Comparison of ENCODE assay signal across 17 cellular contexts in the genomic region with DNA sequence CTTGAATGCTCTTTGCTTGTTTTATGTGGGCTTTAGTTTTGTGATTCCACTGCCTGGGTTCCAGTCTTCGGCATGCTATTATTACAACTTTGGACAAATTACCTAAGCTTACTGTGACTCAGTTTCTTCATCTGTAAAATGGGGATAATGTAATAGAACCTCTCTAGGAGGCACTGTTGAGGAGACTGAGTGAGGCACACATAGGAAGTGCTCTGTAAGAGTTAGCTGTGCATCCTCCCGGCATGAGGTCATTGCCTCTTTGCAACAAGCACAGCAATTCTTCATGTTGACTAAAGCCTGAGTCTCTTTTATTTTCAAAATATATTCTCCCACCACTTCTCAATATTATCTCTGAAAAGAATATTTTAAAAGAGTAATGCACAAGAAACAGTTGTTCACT.
DNase-seq lines count a peak whose midpoint lies in the region; ATAC-seq and TF ChIP-seq lines count a peak whose summit lies in the region.
"Had no signal": no experiment of that assay in that cellular context is flagged by ENCODE, and none has a peak within 500 bp of the region (broad histone marks: within the 10 kb centered on the region; RNA-seq: fewer than 3 reads in every experiment).

No MANE protein-coding gene starts in this region.

- no peaks in the 10 kb centered on the region for H3K36me3 Mint-ChIP-seq in natural killer cell treated with Interleukin-12 subunit alpha and Interleukin-12 subunit beta and Interleukin-15 and Interleukin-18, amount 100 ng/mL, for 72 hours

- H3K27ac Mint-ChIP-seq in natural killer cell treated with Interleukin-12 subunit alpha and Interleukin-12 subunit beta and Interleukin-15 and Interleukin-18, amount 100 ng/mL, for 72 hours = no peak overlapping the region

- H3F3A ChIP-seq in OCI-LY1 (ENCODE audit: insufficient read depth, low read length) = no peaks in the 10 kb centered on the region

- H3K4me3 Mint-ChIP-seq in natural killer cell treated with Interleukin-12 subunit alpha and Interleukin-12 subunit beta and Interleukin-15 and Interleukin-18, amount 100 ng/mL, for 72 hours = no peak overlapping the region

- DNase-seq in ELR (ENCODE audit: low read depth) = peak; percentile 73
- peak; percentile 34 for DNase-seq in epithelial cell of esophagus (ENCODE audit: low read depth)
- DNase-seq in skeletal muscle cell (ENCODE audit: low read depth) = peak; percentile 36
- DNase-seq in iPS-NIHi7 (ENCODE audit: extremely low spot score) = no peak
- DNase-seq in T1000 (lab: John Stamatoyannopoulos, UW) = no peak
- no peak for DNase-seq in natural killer cell treated with Interleukin-12 subunit alpha and Interleukin-12 subunit beta and Interleukin-15 and Interleukin-18, amount 100 ng/mL, for 72 hours (ENCODE audit: low spot score)
- DNase-seq: activated naive CD4-positive, alpha-beta T cell treated with Interleukin-2 at 50 U/mL for 16 hours; BE2C; Calu3; NCI-H1048; NCI-H2081 treated with DMSO at 0.1 percent for 48 hours; RPMI8226; stimulated activated CD4-positive, alpha-beta T cell treated with anti-CD3 and anti-CD28 coated beads, Interleukin-1b, Interleukin-23, amount 100 ng/mL, for 48 hours; substantia nigra had no signal

- no peaks in the 10 kb centered on the region for H3K9me3 Mint-ChIP-seq in natural killer cell treated with Interleukin-12 subunit alpha and Interleukin-12 subunit beta and Interleukin-15 and Interleukin-18, amount 100 ng/mL, for 72 hours

- peaks cover 94% of the 10 kb centered on the region for H3K4me1 ChIP-seq in OCI-LY1 (ENCODE audit: insufficient read depth, low read length, severe bottlenecking)
- H3K4me1 ChIP-seq: BE2C had no signal

- H3K27me3 ChIP-seq in OCI-LY1 (ENCODE audit: insufficient read depth, low read length) = no peaks in the 10 kb centered on the region
- H3K27me3 ChIP-seq: BE2C, hepatocyte, neutrophil had no signal

- H2AFZ ChIP-seq in OCI-LY1 (ENCODE audit: low read length) = no peak overlapping the region
- H2AFZ ChIP-seq: hepatocyte had no signal

- H3K27ac ChIP-seq in OCI-LY1 (ENCODE audit: low read depth, low read length, poor library complexity, severe bottlenecking) = peak overlapping the region; percentile 76
- H3K27ac ChIP-seq: hepatocyte, neutrophil had no signal

- H3K79me2 ChIP-seq in OCI-LY1 (ENCODE audit: insufficient read depth, low read length) = no peaks in the 10 kb centered on the region
- H3K79me2 ChIP-seq: hepatocyte had no signal

- no peak for ATAC-seq in natural killer cell treated with Interleukin-12 subunit alpha and Interleukin-12 subunit beta and Interleukin-15 and Interleukin-18, amount 100 ng/mL, for 72 hours

- H3K9me2 ChIP-seq in OCI-LY1 (ENCODE audit: low read depth, low read length) = no peaks in the 10 kb centered on the region

- no peak overlapping the region for H3K4me2 ChIP-seq in OCI-LY1 (ENCODE audit: low read length)
- H3K4me2 ChIP-seq: hepatocyte had no signal

- H3K27me3 Mint-ChIP-seq in natural killer cell treated with Interleukin-12 subunit alpha and Interleukin-12 subunit beta and Interleukin-15 and Interleukin-18, amount 100 ng/mL, for 72 hours = peaks cover 3 to 8% of the 10 kb centered on the region in 2 donors

- H3K9ac ChIP-seq in OCI-LY1 (ENCODE audit: low read length) = no peak overlapping the region

- no peaks in the 10 kb centered on the region for H4K20me1 ChIP-seq in OCI-LY1 (ENCODE audit: insufficient read depth, low read length)

- H3K36me3 ChIP-seq in OCI-LY1 (ENCODE audit: insufficient read depth, low read length) = no peaks in the 10 kb centered on the region
- H3K36me3 ChIP-seq: BE2C, neutrophil had no signal

- H3K4me3 ChIP-seq in OCI-LY1 (ENCODE audit: low read depth, low read length, poor library complexity, severe bottlenecking) = no peak overlapping the region
- H3K4me3 ChIP-seq in epithelial cell of esophagus (ENCODE audit: low read length) = no peak overlapping the region
- H3K4me3 ChIP-seq in skeletal muscle cell (ENCODE audit: low read depth, low read length) = no peak overlapping the region
- H3K4me3 ChIP-seq: hepatocyte had no signal

- H3K4me1 Mint-ChIP-seq in natural killer cell treated with Interleukin-12 subunit alpha and Interleukin-12 subunit beta and Interleukin-15 and Interleukin-18, amount 100 ng/mL, for 72 hours (ENCODE audit: low read depth in 2 of 2) = peaks cover 6 to 8% of the 10 kb centered on the region in 2 donors

- H3K9me3 ChIP-seq in OCI-LY1 (ENCODE audit: low read length) = no peaks in the 10 kb centered on the region
- H3K9me3 ChIP-seq: BE2C, neutrophil had no signal

- peak; percentile 51; the same call in 1 of the 2 replicates for TF ChIP-seq CTCF in OCI-LY1 (IDR thresholded peaks at IDR 0.05; ENCODE audit: low read length)
- no peak for TF ChIP-seq CTCF in epithelial cell of esophagus (IDR thresholded peaks at IDR 0.05; ENCODE audit: insufficient read depth, low read depth, low read length, missing control alignments)

Comparison
In these comparisons a context has a peak if more than half of its experiments do, and no peak if none do; other contexts are left out.
1. DNase-seq: peak in ELR (single experiment), epithelial cell of esophagus (single experiment) and skeletal muscle cell (single experiment); none in iPS-NIHi7 (single experiment), T1000 (single experiment) and natural killer cell treated with Interleukin-12 subunit alpha and Interleukin-12 subunit beta and Interleukin-15 and Interleukin-18, amount 100 ng/mL, for 72 hours (single experiment).